ENCODE assay signal across 6 cellular contexts in genomic region chr9:101446732-101447131, GRCh38. TPM values are rescaled to one million over a fixed set of nuclear protein-coding genes. Genes with fewer than 3 reads are reported as not detected.
"Had no signal": no experiment of that assay in that cellular context is flagged by ENCODE, and none has a peak within 500 bp of the region (broad histone marks: within the 10 kb centered on the region; RNA-seq: fewer than 3 reads in every experiment).

No MANE protein-coding gene starts in this region.

- DNase-seq: H9, HCEC 1CT, KBM-7 had no signal

- H2AFZ ChIP-seq: GM23338 had no signal

- H3K4me3 ChIP-seq: GM23338 had no signal

- ATAC-seq: GM23338 had no signal

- H3K4me2 ChIP-seq: GM23338 had no signal

RNA-seq across cellular contexts. Expression of gene ALDOB, which starts 11.2 kb away (rescaled TPM):
- total RNA-seq: GM23338, H1, H9, HT-29 had no signal
- polyA plus RNA-seq: GM23338, H1 had no signal
